12 cellular contexts compared by ENCODE assay signal in genomic region chr12:27042018-27042417, GRCh38. TPM values are rescaled to one million over a fixed set of nuclear protein-coding genes. Genes with fewer than 3 reads are reported as not detected.
"Had no signal": no experiment of that assay in that cellular context is flagged by ENCODE, and none has a peak within 500 bp of the region (broad histone marks: within the 10 kb centered on the region; RNA-seq: fewer than 3 reads in every experiment).

No MANE protein-coding gene starts in this region.

RNA-seq across cellular contexts. Expression of gene C12orf71, which starts 40.4 kb away (rescaled TPM):
- total RNA-seq: OCI-LY7, PC-3, PC-9, Peyer's patch, Right ventricle myocardium inferior, Right ventricle myocardium superior, RPMI7951, SJCRH30, SJSA1, SK-MEL-5, T-cell had no signal
- polyA plus RNA-seq: SK-N-SH had no signal
